In the genomic region with DNA sequence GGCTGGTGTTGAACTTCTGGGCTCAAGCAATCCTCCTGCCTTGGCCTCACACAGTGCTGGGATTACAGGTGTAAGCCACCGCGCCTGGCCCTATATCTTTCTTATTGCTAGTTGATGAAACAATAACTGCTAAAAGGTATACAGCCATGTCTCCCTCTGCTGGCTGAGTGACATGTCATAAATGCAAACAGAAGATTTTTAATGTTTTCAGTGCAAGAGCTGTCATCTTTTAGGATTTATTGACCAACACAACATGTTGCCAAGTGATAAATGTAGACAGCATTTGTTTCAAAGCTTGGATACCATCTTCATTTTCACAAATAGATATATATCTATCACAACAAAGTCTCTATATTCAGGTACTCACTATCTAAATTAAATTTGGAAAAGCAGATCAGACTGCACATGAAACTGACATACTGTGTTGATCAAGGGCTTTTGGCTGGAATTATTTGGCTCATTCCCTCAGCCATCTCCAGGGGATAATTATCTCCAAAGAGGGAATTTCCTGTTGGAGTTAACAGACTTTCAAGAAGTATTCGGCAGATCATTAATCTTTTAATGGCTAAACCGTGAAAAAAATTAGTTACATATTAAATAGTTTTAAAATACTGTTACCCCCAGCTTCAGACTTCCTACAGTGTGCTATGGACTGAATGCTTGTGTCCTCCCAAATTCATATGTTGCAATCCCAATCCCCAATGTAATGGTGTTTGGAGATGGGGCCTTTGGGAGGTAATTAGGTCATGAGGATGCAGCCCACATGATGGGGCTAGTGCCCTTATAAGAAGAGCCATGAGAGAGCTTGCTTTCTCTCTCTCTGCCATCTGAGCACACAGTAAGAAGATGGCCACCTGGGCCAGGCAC, we compare ENCODE assay signal across 8 cellular contexts. TPM values are rescaled to one million over a fixed set of nuclear protein-coding genes. Genes with fewer than 3 reads are reported as not detected.
A peak's percentile ranks its signal among the peaks of the same experiment; 100 is the strongest.
DNase-seq lines count a peak whose midpoint lies in the region; ATAC-seq and TF ChIP-seq lines count a peak whose summit lies in the region.

No MANE protein-coding gene starts in this region.

- DNase-seq in NCI-H510A treated with DMSO at 0.1 percent for 48 hours (lab: John Stamatoyannopoulos, UW): peak; percentile 19
- DNase-seq in NCI-H510A (lab: John Stamatoyannopoulos, UW): no peak
- peak; percentile 6 for DNase-seq in KG1 (lab: John Stamatoyannopoulos, UW)
- peak; percentile 48 to 72 (median 60) for DNase-seq in body of pancreas
- DNase-seq in kidney epithelial cell (ENCODE audit: low read depth): no peak
- DNase-seq in stimulated activated CD8-positive, alpha-beta memory T cell treated with anti-CD3 and anti-CD28 coated beads, Interleukin-4, amount 100 ng/mL, for 48 hours: peak; percentile 54

- 15 to 16% methylated on average over 4 of the region's 4 CpGs for WGBS in body of pancreas, 2 donors

- H3K27me3 ChIP-seq in body of pancreas (no peaks in the 10 kb centered on the region), kidney epithelial cell (ENCODE audit: control insufficient read depth, insufficient read depth, low read length) (no peaks in the 10 kb centered on the region)

- TF ChIP-seq POLR2A in body of pancreas (IDR thresholded peaks at IDR 0.05): no peak

- H3K9me3 ChIP-seq in body of pancreas: no peaks in the 10 kb centered on the region

- peaks cover 17% of the 10 kb centered on the region for H3K4me1 ChIP-seq in body of pancreas

- intact Hi-C loops in body of pancreas (cut with DNase I): no loop called here

- ATAC-seq in SK-N-SH treated with all-trans-retinoic acid at 6 μM for 48 hours (peak; percentile 92), body of pancreas (peak; percentile 69), HG03442 (IDR thresholded peaks at IDR 0.05; ENCODE audit: unreplicated experiment) (no peak)

- no peaks in the 10 kb centered on the region for H3K36me3 ChIP-seq in body of pancreas (replicated peaks in 1 of 2; ENCODE audit: insufficient read depth in 1 of 2, low read depth in 2 of 2)
- H3K36me3 ChIP-seq in kidney epithelial cell (ENCODE audit: control insufficient read depth, insufficient read depth, low read length): no peaks in the 10 kb centered on the region

- H3K4me3 ChIP-seq in body of pancreas (no peak overlapping the region), kidney epithelial cell (ENCODE audit: low read depth, low read length) (no peak overlapping the region)

- TF ChIP-seq CTCF in body of pancreas (IDR thresholded peaks at IDR 0.05) (peak; percentile 11 to 61 (median 52)), kidney epithelial cell (IDR thresholded peaks at IDR 0.05; ENCODE audit: insufficient read depth, low read length, poor library complexity, severe bottlenecking) (peak; percentile 39)

- H3K27ac ChIP-seq in body of pancreas: peak overlapping the region in 2 of 4 donors; percentile 27 to 43

TF ChIP-seq in SK-N-SH treated with all-trans-retinoic acid at 6 μM for 48 hours, 23 proteins besides CTCF, POLR2A, EP300 and RAD21:
- TF ChIP-seq RARB (CRISPR knock-in tag; IDR thresholded peaks at IDR 0.05) (no peak), GLIS3 (CRISPR knock-in tag; IDR thresholded peaks at IDR 0.05) (no peak), TCF4 (CRISPR knock-in tag; IDR thresholded peaks at IDR 0.05; ENCODE audit: borderline replicate concordance) (no peak), ZC3H10 (CRISPR knock-in tag; IDR thresholded peaks at IDR 0.05) (no peak), ZNF70 (CRISPR knock-in tag; IDR thresholded peaks at IDR 0.05) (no peak), TOX (CRISPR knock-in tag; IDR thresholded peaks at IDR 0.05; ENCODE audit: borderline replicate concordance) (no peak), OSR1 (CRISPR knock-in tag; IDR thresholded peaks at IDR 0.05) (no peak), ZNF8 (CRISPR knock-in tag; IDR thresholded peaks at IDR 0.05) (no peak), PPARA (CRISPR knock-in tag; IDR thresholded peaks at IDR 0.05; ENCODE audit: borderline replicate concordance) (no peak), BACH2 (CRISPR knock-in tag; IDR thresholded peaks at IDR 0.05; ENCODE audit: borderline replicate concordance) (no peak)
- TF ChIP-seq, protein P1, sequence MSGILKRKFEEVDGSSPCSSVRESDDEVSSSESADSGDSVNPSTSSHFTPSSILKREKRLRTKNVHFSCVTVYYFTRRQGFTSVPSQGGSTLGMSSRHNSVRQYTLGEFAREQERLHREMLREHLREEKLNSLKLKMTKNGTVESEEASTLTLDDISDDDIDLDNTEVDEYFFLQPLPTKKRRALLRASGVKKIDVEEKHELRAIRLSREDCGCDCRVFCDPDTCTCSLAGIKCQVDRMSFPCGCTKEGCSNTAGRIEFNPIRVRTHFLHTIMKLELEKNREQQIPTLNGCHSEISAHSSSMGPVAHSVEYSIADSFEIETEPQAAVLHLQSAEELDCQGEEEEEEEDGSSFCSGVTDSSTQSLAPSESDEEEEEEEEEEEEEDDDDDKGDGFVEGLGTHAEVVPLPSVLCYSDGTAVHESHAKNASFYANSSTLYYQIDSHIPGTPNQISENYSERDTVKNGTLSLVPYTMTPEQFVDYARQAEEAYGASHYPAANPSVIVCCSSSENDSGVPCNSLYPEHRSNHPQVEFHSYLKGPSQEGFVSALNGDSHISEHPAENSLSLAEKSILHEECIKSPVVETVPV (CRISPR knock-in tag; IDR thresholded peaks at IDR 0.05): no peak
- TF ChIP-seq, protein P2, sequence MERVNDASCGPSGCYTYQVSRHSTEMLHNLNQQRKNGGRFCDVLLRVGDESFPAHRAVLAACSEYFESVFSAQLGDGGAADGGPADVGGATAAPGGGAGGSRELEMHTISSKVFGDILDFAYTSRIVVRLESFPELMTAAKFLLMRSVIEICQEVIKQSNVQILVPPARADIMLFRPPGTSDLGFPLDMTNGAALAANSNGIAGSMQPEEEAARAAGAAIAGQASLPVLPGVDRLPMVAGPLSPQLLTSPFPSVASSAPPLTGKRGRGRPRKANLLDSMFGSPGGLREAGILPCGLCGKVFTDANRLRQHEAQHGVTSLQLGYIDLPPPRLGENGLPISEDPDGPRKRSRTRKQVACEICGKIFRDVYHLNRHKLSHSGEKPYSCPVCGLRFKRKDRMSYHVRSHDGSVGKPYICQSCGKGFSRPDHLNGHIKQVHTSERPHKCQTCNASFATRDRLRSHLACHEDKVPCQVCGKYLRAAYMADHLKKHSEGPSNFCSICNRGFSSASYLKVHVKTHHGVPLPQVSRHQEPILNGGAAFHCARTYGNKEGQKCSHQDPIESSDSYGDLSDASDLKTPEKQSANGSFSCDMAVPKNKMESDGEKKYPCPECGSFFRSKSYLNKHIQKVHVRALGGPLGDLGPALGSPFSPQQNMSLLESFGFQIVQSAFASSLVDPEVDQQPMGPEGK (CRISPR knock-in tag; IDR thresholded peaks at IDR 0.05; ENCODE audit: borderline replicate concordance): no peak
- TF ChIP-seq, protein P3, sequence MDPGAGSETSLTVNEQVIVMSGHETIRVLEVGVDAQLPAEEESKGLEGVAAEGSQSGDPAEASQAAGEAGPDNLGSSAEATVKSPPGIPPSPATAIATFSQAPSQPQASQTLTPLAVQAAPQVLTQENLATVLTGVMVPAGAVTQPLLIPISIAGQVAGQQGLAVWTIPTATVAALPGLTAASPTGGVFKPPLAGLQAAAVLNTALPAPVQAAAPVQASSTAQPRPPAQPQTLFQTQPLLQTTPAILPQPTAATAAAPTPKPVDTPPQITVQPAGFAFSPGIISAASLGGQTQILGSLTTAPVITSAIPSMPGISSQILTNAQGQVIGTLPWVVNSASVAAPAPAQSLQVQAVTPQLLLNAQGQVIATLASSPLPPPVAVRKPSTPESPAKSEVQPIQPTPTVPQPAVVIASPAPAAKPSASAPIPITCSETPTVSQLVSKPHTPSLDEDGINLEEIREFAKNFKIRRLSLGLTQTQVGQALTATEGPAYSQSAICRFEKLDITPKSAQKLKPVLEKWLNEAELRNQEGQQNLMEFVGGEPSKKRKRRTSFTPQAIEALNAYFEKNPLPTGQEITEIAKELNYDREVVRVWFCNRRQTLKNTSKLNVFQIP (CRISPR knock-in tag; IDR thresholded peaks at IDR 0.05; ENCODE audit: borderline replicate concordance, low read depth): no peak
- TF ChIP-seq, protein P4, sequence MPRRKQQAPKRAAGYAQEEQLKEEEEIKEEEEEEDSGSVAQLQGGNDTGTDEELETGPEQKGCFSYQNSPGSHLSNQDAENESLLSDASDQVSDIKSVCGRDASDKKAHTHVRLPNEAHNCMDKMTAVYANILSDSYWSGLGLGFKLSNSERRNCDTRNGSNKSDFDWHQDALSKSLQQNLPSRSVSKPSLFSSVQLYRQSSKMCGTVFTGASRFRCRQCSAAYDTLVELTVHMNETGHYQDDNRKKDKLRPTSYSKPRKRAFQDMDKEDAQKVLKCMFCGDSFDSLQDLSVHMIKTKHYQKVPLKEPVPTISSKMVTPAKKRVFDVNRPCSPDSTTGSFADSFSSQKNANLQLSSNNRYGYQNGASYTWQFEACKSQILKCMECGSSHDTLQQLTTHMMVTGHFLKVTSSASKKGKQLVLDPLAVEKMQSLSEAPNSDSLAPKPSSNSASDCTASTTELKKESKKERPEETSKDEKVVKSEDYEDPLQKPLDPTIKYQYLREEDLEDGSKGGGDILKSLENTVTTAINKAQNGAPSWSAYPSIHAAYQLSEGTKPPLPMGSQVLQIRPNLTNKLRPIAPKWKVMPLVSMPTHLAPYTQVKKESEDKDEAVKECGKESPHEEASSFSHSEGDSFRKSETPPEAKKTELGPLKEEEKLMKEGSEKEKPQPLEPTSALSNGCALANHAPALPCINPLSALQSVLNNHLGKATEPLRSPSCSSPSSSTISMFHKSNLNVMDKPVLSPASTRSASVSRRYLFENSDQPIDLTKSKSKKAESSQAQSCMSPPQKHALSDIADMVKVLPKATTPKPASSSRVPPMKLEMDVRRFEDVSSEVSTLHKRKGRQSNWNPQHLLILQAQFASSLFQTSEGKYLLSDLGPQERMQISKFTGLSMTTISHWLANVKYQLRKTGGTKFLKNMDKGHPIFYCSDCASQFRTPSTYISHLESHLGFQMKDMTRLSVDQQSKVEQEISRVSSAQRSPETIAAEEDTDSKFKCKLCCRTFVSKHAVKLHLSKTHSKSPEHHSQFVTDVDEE (CRISPR knock-in tag; IDR thresholded peaks at IDR 0.05): no peak

RNA-seq across cellular contexts. Expression of a gene that starts 41.3 kb away (rescaled TPM):
- total RNA-seq in body of pancreas (10 to 100 TPM; 23.4 to 31.1 TPM), kidney epithelial cell (33.9 and 38.1 TPM in 2 replicates)

Comparison
In these comparisons a context has a peak if more than half of its experiments do, and no peak if none do; other contexts are left out.
1. DNase-seq: peak in NCI-H510A treated with DMSO at 0.1 percent for 48 hours (single experiment), KG1 (single experiment), body of pancreas (4 of 4) and stimulated activated CD8-positive, alpha-beta memory T cell treated with anti-CD3 and anti-CD28 coated beads, Interleukin-4, amount 100 ng/mL, for 48 hours (single experiment); none in NCI-H510A (single experiment) and kidney epithelial cell (single experiment).